8 cellular contexts compared by ENCODE assay signal in the genomic region with DNA sequence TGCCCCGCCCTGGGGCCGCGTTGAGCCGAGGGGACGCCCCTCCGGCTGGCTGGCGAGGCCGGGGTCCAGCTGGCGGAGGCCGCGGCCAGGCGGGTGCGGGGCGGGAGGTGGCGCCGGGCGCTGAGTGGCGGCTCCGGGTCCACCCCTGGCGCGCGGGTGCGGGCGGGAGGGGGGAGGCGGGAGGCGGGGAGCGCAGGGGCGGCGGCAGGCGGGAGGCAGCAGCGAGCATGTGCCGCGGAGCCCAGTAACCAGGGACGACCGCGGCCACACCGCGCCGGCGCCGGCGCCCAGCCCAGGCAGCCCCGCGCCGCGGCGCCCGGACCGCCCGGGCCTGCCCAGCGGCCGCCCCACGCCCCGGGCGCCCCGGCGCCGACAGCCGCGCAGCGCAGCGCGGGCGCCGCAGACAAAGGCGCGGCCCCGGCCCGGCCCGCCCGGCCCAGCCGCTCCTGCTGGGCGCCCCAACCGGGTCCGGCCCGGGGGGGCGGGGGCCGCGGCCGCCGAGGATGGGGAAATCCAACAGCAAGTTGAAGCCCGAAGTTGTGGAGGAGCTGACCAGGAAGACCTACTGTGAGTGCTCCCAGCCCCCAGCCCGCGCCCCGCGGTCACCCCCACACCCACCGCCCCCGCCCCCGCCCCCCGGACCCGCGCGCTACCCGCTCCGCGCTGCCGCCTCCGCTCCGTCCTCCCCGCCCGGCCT. TPM values are rescaled to one million over a fixed set of nuclear protein-coding genes. Genes with fewer than 3 reads are reported as not detected.
DNase-seq lines count a peak whose midpoint lies in the region; ATAC-seq lines count a peak whose summit lies in the region.

Gene NCS1, plus strand, starts transcription at position 244 of the 697 bp plus-strand sequence. Its CDS starts 260 bp downstream, at position 504.

- ATAC-seq in esophagus mucosa (peak; percentile 75), GM18858 (IDR thresholded peaks at IDR 0.05; ENCODE audit: unreplicated experiment) (no peak)

- DNase-seq in GM19238 (ENCODE audit: insufficient read length, low spot score), result peak; percentile 34
- peak; percentile 73 for DNase-seq in NCI-H748 (lab: John Stamatoyannopoulos, UW; ENCODE audit: unreplicated experiment)
- peak; percentile 78 for DNase-seq in activated T-cell treated with anti-CD3 and anti-CD28 coated beads, Interleukin-2, amount 50 U/mL, for 24 hours
- peak; percentile 37 for DNase-seq in middle frontal gyrus (ENCODE audit: extremely low spot score, low spot score)
- peak; percentile 46 for DNase-seq in stimulated activated CD8-positive, alpha-beta memory T cell treated with anti-CD3 and anti-CD28 coated beads, Interleukin-4, amount 100 ng/mL, for 24 hours (ENCODE audit: low read depth)
- no peak for DNase-seq in GF-D8 (lab: John Stamatoyannopoulos, UW)

- H3K9me3 Mint-ChIP-seq in activated T-cell treated with anti-CD3 and anti-CD28 coated beads, Interleukin-2, amount 50 U/mL, for 24 hours, result no peaks in the 10 kb centered on the region

- peak within 1 kb of the TSS; percentile 81 for H3K4me3 Mint-ChIP-seq in activated T-cell treated with anti-CD3 and anti-CD28 coated beads, Interleukin-2, amount 50 U/mL, for 24 hours

- H3K4me1 Mint-ChIP-seq in activated T-cell treated with anti-CD3 and anti-CD28 coated beads, Interleukin-2, amount 50 U/mL, for 24 hours (ENCODE audit: low read depth), result peaks cover 8% of the 10 kb centered on the region

- peaks cover 4% of the 10 kb centered on the region for H3K36me3 Mint-ChIP-seq in activated T-cell treated with anti-CD3 and anti-CD28 coated beads, Interleukin-2, amount 50 U/mL, for 24 hours (ENCODE audit: low read depth)

- peak within 1 kb of the TSS; percentile 71 for H3K27ac Mint-ChIP-seq in activated T-cell treated with anti-CD3 and anti-CD28 coated beads, Interleukin-2, amount 50 U/mL, for 24 hours

- peaks cover 29% of the 10 kb centered on the region for H3K27me3 Mint-ChIP-seq in activated T-cell treated with anti-CD3 and anti-CD28 coated beads, Interleukin-2, amount 50 U/mL, for 24 hours

RNA-seq across cellular contexts. Expression of gene NCS1, which starts in this region (rescaled TPM):
- total RNA-seq in esophagus mucosa, result 19.7 TPM
